17 cellular contexts compared by ENCODE assay signal in the genomic region with DNA sequence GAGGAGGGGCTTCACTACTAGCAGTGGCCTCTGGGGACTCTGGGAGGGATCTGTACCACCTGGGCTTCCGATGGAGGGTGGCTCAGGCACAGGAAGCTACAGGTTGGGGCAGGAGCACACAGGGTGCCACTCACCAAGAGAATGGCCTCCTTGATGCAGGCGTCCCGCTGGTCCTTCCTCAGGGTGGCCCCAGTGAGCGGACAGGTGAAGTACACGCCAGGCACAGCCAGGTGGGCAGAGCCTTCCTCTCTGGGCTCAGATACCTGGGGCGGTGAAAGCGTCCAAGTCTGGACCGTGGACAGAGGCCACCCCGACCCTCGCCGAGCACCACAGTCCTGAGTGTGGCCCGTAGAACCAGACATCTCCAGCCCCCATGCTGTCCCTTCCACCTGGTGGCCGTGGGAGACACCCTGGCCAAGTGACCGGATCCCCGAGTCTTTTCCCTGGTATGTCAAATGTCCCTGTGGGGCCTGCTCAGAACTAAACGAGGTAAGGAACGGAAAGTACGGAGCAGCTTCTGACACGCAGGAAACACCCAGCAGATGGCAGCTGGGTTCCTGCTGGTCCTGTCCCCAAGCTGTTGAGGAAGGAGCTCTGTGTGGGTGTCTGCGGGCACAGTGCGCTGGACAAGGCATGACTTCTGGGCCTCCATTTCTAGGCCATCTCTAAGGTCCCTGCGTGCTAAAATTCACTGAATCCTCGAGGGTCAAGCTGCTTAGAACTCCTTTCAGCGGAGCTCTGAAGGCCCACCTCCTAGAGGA. TPM values are rescaled to one million over a fixed set of nuclear protein-coding genes. Genes with fewer than 3 reads are reported as not detected.
A peak's percentile ranks its signal among the peaks of the same experiment; 100 is the strongest.
DNase-seq lines count a peak whose midpoint lies in the region; ATAC-seq, FAIRE-seq and TF ChIP-seq lines count a peak whose summit lies in the region.
"Had no signal": no experiment of that assay in that cellular context is flagged by ENCODE, and none has a peak within 500 bp of the region (broad histone marks: within the 10 kb centered on the region; RNA-seq: fewer than 3 reads in every experiment).

No MANE protein-coding gene starts in this region.

- H3K9me3 Mint-ChIP-seq in WTC11 (no peaks in the 10 kb centered on the region), nephron progenitor cell (no peaks in the 10 kb centered on the region)
- H3K9me3 Mint-ChIP-seq: CD4-positive, CD25-positive, alpha-beta regulatory T cell; H9 had no signal

- H3K4me2 ChIP-seq in SK-N-SH: no peak overlapping the region
- H3K4me2 ChIP-seq: PC-9 had no signal

- POLR2A ChIA-PET in SK-N-SH (lab: Yijun Ruan, JAX) (no interaction called here), WTC11 (lab: Charles Lee) (no interaction called here)

- H3K4me1 ChIP-seq in SK-N-SH (ENCODE audit: control insufficient read depth in 1 of 2, insufficient read depth in 2 of 2, low read depth in 1 of 2, low read length in 1 of 2): peaks cover 6 to 13% of the 10 kb centered on the region in 2 experiments; a peak in 2 of 4 replicates
- H3K4me1 ChIP-seq in kidney (ENCODE audit: control insufficient read depth in 1 of 2, insufficient read depth in 1 of 2, low read depth in 1 of 2, low read length in 2 of 2): peaks cover 7 to 18% of the 10 kb centered on the region in 2 donors

- H3K79me2 ChIP-seq in SK-N-SH (ENCODE audit: insufficient read depth): peaks cover 32% of the 10 kb centered on the region

- H3K4me3 ChIP-seq in SK-N-SH (ENCODE audit: low read depth in 2 of 2, low read length in 1 of 2) (no peak overlapping the region), kidney (ENCODE audit: low read length in 2 of 2) (no peak overlapping the region)
- H3K4me3 ChIP-seq: PC-9 had no signal

- TF ChIP-seq EP300 in SK-N-SH (IDR thresholded peaks at IDR 0.05; ENCODE audit: borderline replicate concordance in 1 of 2, low read depth in 1 of 2, low read length in 1 of 2): no peak

- H4K20me1 ChIP-seq in SK-N-SH (ENCODE audit: insufficient read depth): peaks cover 20% of the 10 kb centered on the region; the same call in 1 of the 2 replicates

- H3K27ac Mint-ChIP-seq in WTC11: no peak overlapping the region
- H3K27ac Mint-ChIP-seq in nephron progenitor cell: peak overlapping the region; percentile 61
- H3K27ac Mint-ChIP-seq: CD4-positive, CD25-positive, alpha-beta regulatory T cell; H9 had no signal

- no peak for TF ChIP-seq CTCF in SK-N-SH (IDR thresholded peaks at IDR 0.05)
- no peak for TF ChIP-seq CTCF in WTC11 (IDR thresholded peaks at IDR 0.05)
- no peak for TF ChIP-seq CTCF in nephron progenitor cell (IDR thresholded peaks at IDR 0.05)
- no peak for TF ChIP-seq CTCF in kidney (IDR thresholded peaks at IDR 0.05; ENCODE audit: borderline replicate concordance, extremely low read depth, insufficient read depth)

- no peak overlapping the region for H3K9ac ChIP-seq in SK-N-SH
- H3K9ac ChIP-seq in kidney (ENCODE audit: low read length in 2 of 2): no peak overlapping the region

- H3K27me3 Mint-ChIP-seq in WTC11 (ENCODE audit: low read depth) (no peaks in the 10 kb centered on the region), nephron progenitor cell (ENCODE audit: low read depth, poor library complexity) (no peaks in the 10 kb centered on the region)
- H3K27me3 Mint-ChIP-seq: CD4-positive, CD25-positive, alpha-beta regulatory T cell had no signal

- H3K4me3 Mint-ChIP-seq in WTC11 (no peak overlapping the region), nephron progenitor cell (no peak overlapping the region)
- H3K4me3 Mint-ChIP-seq: H9 had no signal

- intact Hi-C loops in kidney (cut with DNase I): no loop called here

- no peaks in the 10 kb centered on the region for H3K9me3 ChIP-seq in SK-N-SH
- no peaks in the 10 kb centered on the region for H3K9me3 ChIP-seq in kidney (ENCODE audit: control insufficient read depth in 1 of 2, low read length in 2 of 2)

- H3K27ac ChIP-seq in SK-N-SH (ENCODE audit: low read depth in 2 of 2, low read length in 1 of 2) (no peak overlapping the region), kidney (ENCODE audit: low read depth in 2 of 2, low read length in 2 of 2) (no peak overlapping the region)
- H3K27ac ChIP-seq: PC-9 had no signal

- H3F3A ChIP-seq in SK-N-SH (replicated peaks; ENCODE audit: insufficient read depth): peaks cover 9% of the 10 kb centered on the region

- H3K36me3 Mint-ChIP-seq in WTC11 (peaks cover 13% of the 10 kb centered on the region), nephron progenitor cell (ENCODE audit: low read depth) (peaks cover 29% of the 10 kb centered on the region)

- H3K9me2 ChIP-seq in SK-N-SH: no peaks in the 10 kb centered on the region

- no peaks in the 10 kb centered on the region for H3K27me3 ChIP-seq in SK-N-SH (ENCODE audit: insufficient read depth)

- no peak overlapping the region for H2AFZ ChIP-seq in SK-N-SH (ENCODE audit: low read depth)
- H2AFZ ChIP-seq: PC-9 had no signal

- peaks cover 13 to 46% of the 10 kb centered on the region in 2 experiments for H3K36me3 ChIP-seq in SK-N-SH (replicated peaks in 1 of 2; ENCODE audit: control insufficient read depth in 1 of 2, insufficient read depth in 2 of 2, low read length in 1 of 2)
- H3K36me3 ChIP-seq in kidney (ENCODE audit: control insufficient read depth in 1 of 2, insufficient read depth in 2 of 2, low read length in 2 of 2): peaks cover 21 to 34% of the 10 kb centered on the region in 2 donors

- H3K4me1 Mint-ChIP-seq in WTC11 (peaks cover 12% of the 10 kb centered on the region), nephron progenitor cell (peaks cover 49% of the 10 kb centered on the region)

- 93% methylated on average over 12 of the region's 24 CpGs for WGBS in SK-N-SH (ENCODE audit: low lambda C conversion rate)

- DNase-seq in SK-N-SH: peak; percentile 33
- peak; percentile 9 for DNase-seq in Daoy (ENCODE audit: low read depth)
- DNase-seq in WTC11 (ENCODE audit: low spot score): no peak
- DNase-seq in nephron progenitor cell: no peak
- no peak for DNase-seq in kidney
- DNase-seq in stimulated activated CD4-positive, alpha-beta T cell treated with anti-CD3 and anti-CD28 coated beads, Interleukin-4, amount 100 ng/mL, for 1 hour: no peak
- DNase-seq: CD4-positive, CD25-positive, alpha-beta regulatory T cell; DND-41; H9; NCI-H146; NCI-H2081 treated with DMSO at 0.1 percent for 48 hours; NCI-H226; NCI-H69; PC-9 had no signal

- CTCF ChIA-PET in SK-N-SH (lab: Yijun Ruan, JAX): no interaction called here
- CTCF ChIA-PET in WTC11 (lab: Charles Lee): interaction anchor here (1.8 kb wide), 1 partner anchor 73 kb away, joined by 5 read pairs; no protein-coding TSS in a partner anchor

- no peak for FAIRE-seq in kidney (lab: Jason Lieb, UNC)
- FAIRE-seq: D721Med had no signal

- ATAC-seq in SK-N-SH treated with all-trans-retinoic acid at 6 μM for 48 hours (no peak), WTC11 (0 out of 2 replicates have a peak, but pooled peaks have one; percentile 3), GM18498 (IDR thresholded peaks at IDR 0.05; ENCODE audit: unreplicated experiment) (no peak)

- TF ChIP-seq RAD21 in SK-N-SH (IDR thresholded peaks at IDR 0.05; ENCODE audit: low read length): no peak

TF ChIP-seq in SK-N-SH treated with all-trans-retinoic acid at 6 μM for 48 hours, 23 proteins besides CTCF, POLR2A, EP300 and RAD21 (continues in another document):
- TF ChIP-seq PPARA (CRISPR knock-in tag; IDR thresholded peaks at IDR 0.05; ENCODE audit: borderline replicate concordance): no peak
- TF ChIP-seq ZFP3 (CRISPR knock-in tag; IDR thresholded peaks at IDR 0.05): no peak
- TF ChIP-seq ZNF8 (CRISPR knock-in tag; IDR thresholded peaks at IDR 0.05): no peak
- no peak for TF ChIP-seq ZFP30 (CRISPR knock-in tag; IDR thresholded peaks at IDR 0.05)
- no peak for TF ChIP-seq OSR1 (CRISPR knock-in tag; IDR thresholded peaks at IDR 0.05)
- no peak for TF ChIP-seq ZC3H10 (CRISPR knock-in tag; IDR thresholded peaks at IDR 0.05)

TF ChIP-seq in WTC11, 78 proteins besides CTCF, POLR2A, EP300 and RAD21 (continues in another document):
- no peak for TF ChIP-seq ZNF121 (CRISPR knock-in tag; IDR thresholded peaks at IDR 0.05)

RNA-seq across cellular contexts. Expression of a gene that starts 5.2 kb away (rescaled TPM):
- polyA plus RNA-seq in SK-N-SH (2012; rRNA removed): 100 and 110 TPM in 2 replicates
- polyA plus RNA-seq in SK-N-SH (2012; cell fraction: cytosol; rRNA removed): 47.9 and 78.2 TPM in 2 replicates
- 138 and 186 TPM in 2 replicates for polyA plus RNA-seq in SK-N-SH (2012; cell fraction: nucleus; rRNA removed)
- total RNA-seq in Daoy (2014; rRNA removed; shearing (Covaris generic)): 57.9 and 72.7 TPM in 2 replicates
- total RNA-seq in WTC11 (2021): 34.8 to 39.8 TPM (median 38.8 TPM) in 3 replicates
- 110 TPM for total RNA-seq in kidney
- polyA plus RNA-seq in kidney (ENCODE audit: insufficient read depth, low read depth, low replicate concordance): 177 TPM

RNA-seq across cellular contexts. Expression of a gene that starts 19.7 kb away (rescaled TPM):
- polyA plus RNA-seq in SK-N-SH (2012; rRNA removed) (63.0 and 77.8 TPM in 2 replicates), kidney (ENCODE audit: insufficient read depth, low read depth, low replicate concordance) (38.8 TPM)
- 47.5 and 57.8 TPM in 2 replicates for polyA plus RNA-seq in SK-N-SH (2012; cell fraction: cytosol; rRNA removed)
- 103 and 119 TPM in 2 replicates for polyA plus RNA-seq in SK-N-SH (2012; cell fraction: nucleus; rRNA removed)
- 57.4 and 79.1 TPM in 2 replicates for total RNA-seq in Daoy (2014; rRNA removed; shearing (Covaris generic))
- total RNA-seq in WTC11 (2021) (111 to 116 TPM (median 115 TPM) in 3 replicates), kidney (37.8 TPM)

RNA-seq across cellular contexts. Expression of a gene that starts 50.0 kb away (rescaled TPM):
- polyA plus RNA-seq in SK-N-SH (2012; rRNA removed) (13.2 and 18.0 TPM in 2 replicates), kidney (ENCODE audit: insufficient read depth, low read depth, low replicate concordance) (2.7 TPM)
- 12.9 and 15.0 TPM in 2 replicates for polyA plus RNA-seq in SK-N-SH (2012; cell fraction: cytosol; rRNA removed)
- polyA plus RNA-seq in SK-N-SH (2012; cell fraction: nucleus; rRNA removed): 23.9 and 29.4 TPM in 2 replicates
- 39.7 and 55.8 TPM in 2 replicates for total RNA-seq in Daoy (2014; rRNA removed; shearing (Covaris generic))
- total RNA-seq in WTC11 (2021) (126 to 161 TPM (median 137 TPM) in 3 replicates), kidney (10.0 TPM)

RNA-seq across cellular contexts. Expression of a gene that starts 52.1 kb away (rescaled TPM):
- 62.5 and 82.8 TPM in 2 replicates for polyA plus RNA-seq in SK-N-SH (2012; rRNA removed)
- 34.7 and 53.5 TPM in 2 replicates for polyA plus RNA-seq in SK-N-SH (2012; cell fraction: cytosol; rRNA removed)
- 48.5 and 52.9 TPM in 2 replicates for polyA plus RNA-seq in SK-N-SH (2012; cell fraction: nucleus; rRNA removed)
- total RNA-seq in Daoy (2014; rRNA removed; shearing (Covaris generic)): 44.3 and 52.8 TPM in 2 replicates
- 89.4 to 109 TPM (median 89.7 TPM) in 3 replicates for total RNA-seq in WTC11 (2021)
- total RNA-seq in kidney: 52.7 TPM
- 34.8 TPM for polyA plus RNA-seq in kidney (ENCODE audit: insufficient read depth, low read depth, low replicate concordance)

Comparison
In these comparisons a context has a peak if more than half of its experiments do, and no peak if none do; other contexts are left out.
1. DNase-seq: peak in SK-N-SH (single experiment) and Daoy (single experiment); none in WTC11 (single experiment), nephron progenitor cell (single experiment), kidney (single experiment) and stimulated activated CD4-positive, alpha-beta T cell treated with anti-CD3 and anti-CD28 coated beads, Interleukin-4, amount 100 ng/mL, for 1 hour (single experiment).